In the genomic region with DNA sequence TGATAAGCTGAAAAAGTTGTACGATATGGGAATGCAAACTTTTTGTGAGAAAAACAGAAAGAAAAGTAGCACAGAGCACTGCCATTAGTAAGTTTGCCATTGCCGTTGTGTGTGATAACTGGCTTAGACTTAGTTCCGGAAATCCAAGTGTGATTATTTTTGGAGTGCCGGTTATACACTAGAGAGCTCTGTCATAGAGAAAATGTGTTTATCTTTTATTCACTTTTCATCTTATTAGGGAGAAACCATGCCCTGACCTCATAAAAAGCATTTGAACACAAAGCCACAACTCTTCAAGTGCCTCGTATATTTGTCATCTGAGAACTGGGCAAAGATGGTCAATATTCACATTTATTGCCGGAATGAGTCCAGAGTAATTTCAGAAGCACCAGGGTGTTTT, we compare ENCODE assay signal across 16 cellular contexts.
"Had no signal": no experiment of that assay in that cellular context is flagged by ENCODE, and none has a peak within 500 bp of the region (broad histone marks: within the 10 kb centered on the region; RNA-seq: fewer than 3 reads in every experiment).

No MANE protein-coding gene starts in this region.

- H3K36me3 ChIP-seq: esophagus squamous epithelium, right lobe of liver, thyroid gland had no signal

- H3K9me3 ChIP-seq: esophagus squamous epithelium, mucosa of descending colon, right lobe of liver, thyroid gland had no signal

- H3K27me3 Mint-ChIP-seq: progenitor cell of endocrine pancreas had no signal

- H3K9me3 Mint-ChIP-seq: natural killer cell; stimulated activated effector memory CD8-positive, alpha-beta T cell treated with anti-CD3 and anti-CD28 coated beads, Interleukin-12 subunit alpha, Interleukin-12 subunit beta, amount 100 ng/mL, for 72 hours had no signal

- ATAC-seq: foreskin keratinocyte; left colon; mucosa of descending colon; natural killer cell; right lobe of liver; stimulated activated effector memory CD8-positive, alpha-beta T cell treated with anti-CD3 and anti-CD28 coated beads, Interleukin-12 subunit alpha, Interleukin-12 subunit beta, amount 100 ng/mL, for 72 hours had no signal

- H3K4me1 ChIP-seq: foreskin keratinocyte had no signal

- H3K4me3 Mint-ChIP-seq: natural killer cell; stimulated activated effector memory CD8-positive, alpha-beta T cell treated with anti-CD3 and anti-CD28 coated beads, Interleukin-12 subunit alpha, Interleukin-12 subunit beta, amount 100 ng/mL, for 72 hours had no signal

- H3K27me3 ChIP-seq: esophagus squamous epithelium, foreskin keratinocyte, right lobe of liver, thyroid gland had no signal

- H3K4me3 ChIP-seq: esophagus squamous epithelium, mucosa of descending colon, right lobe of liver, SK-N-MC, thyroid gland had no signal

- DNase-seq: activated CD4-positive, alpha-beta T cell treated with anti-CD3 and anti-CD28 coated beads, Interleukin-2, amount 50 U/mL, for 48 hours; activated naive CD4-positive, alpha-beta T cell treated with anti-CD3 and anti-CD28 coated beads, Interleukin-2, amount 50 U/mL, for 16 hours; caudate nucleus; esophagus squamous epithelium; foreskin keratinocyte; head of caudate nucleus; left colon; mucosa of descending colon; natural killer cell; right lobe of liver; T-helper 9 cell; thyroid gland had no signal

- H3K36me3 Mint-ChIP-seq: natural killer cell; stimulated activated effector memory CD8-positive, alpha-beta T cell treated with anti-CD3 and anti-CD28 coated beads, Interleukin-12 subunit alpha, Interleukin-12 subunit beta, amount 100 ng/mL, for 72 hours had no signal

- H3K27ac Mint-ChIP-seq: natural killer cell; progenitor cell of endocrine pancreas; stimulated activated effector memory CD8-positive, alpha-beta T cell treated with anti-CD3 and anti-CD28 coated beads, Interleukin-12 subunit alpha, Interleukin-12 subunit beta, amount 100 ng/mL, for 72 hours had no signal

- H3K27ac ChIP-seq: esophagus squamous epithelium, foreskin keratinocyte, right lobe of liver, SK-N-MC, thyroid gland, VCaP had no signal
